ENCODE assay signal across 14 cellular contexts in genomic region chr1:168421399-168422004, GRCh38.
DNase-seq lines count a peak whose midpoint lies in the region; ATAC-seq lines count a peak whose summit lies in the region.
"Had no signal": no experiment of that assay in that cellular context is flagged by ENCODE, and none has a peak within 500 bp of the region (broad histone marks: within the 10 kb centered on the region; RNA-seq: fewer than 3 reads in every experiment).

No MANE protein-coding gene starts in this region.

- H4K5ac ChIP-seq in mesendoderm (ENCODE audit: low read length): no peak overlapping the region

- ATAC-seq in central memory CD8-positive, alpha-beta T cell (replicated peaks; ENCODE audit: extremely low read depth, poor library complexity, severe bottlenecking): peak; percentile 97
- peak; percentile 100 for ATAC-seq in stimulated activated naive CD8-positive, alpha-beta T cell treated with anti-CD3 and anti-CD28 coated beads, Interleukin-15, amount 100 ng/mL, for 72 hours

- no peak overlapping the region for H3K9ac ChIP-seq in mesendoderm (ENCODE audit: low read length)

- H3K23ac ChIP-seq in mesendoderm (ENCODE audit: low read length): no peak overlapping the region

- no peaks in the 10 kb centered on the region for H3K79me2 ChIP-seq in mesendoderm (ENCODE audit: control insufficient read depth, insufficient read depth, low read length)

- H3K36me3 Mint-ChIP-seq in T-helper 2 cell treated with Interferon-gamma antibody and Interleukin-4, amounts not matched to agents 5 μg/mL and 100 μg/mL, for 36 hours (ENCODE audit: low read depth): no peaks in the 10 kb centered on the region
- peaks cover 2% of the 10 kb centered on the region for H3K36me3 Mint-ChIP-seq in central memory CD8-positive, alpha-beta T cell (ENCODE audit: insufficient read depth)

- no peak overlapping the region for H3K4me2 ChIP-seq in mesendoderm (ENCODE audit: low read length)

- no peak overlapping the region for H3K18ac ChIP-seq in mesendoderm (ENCODE audit: low read length)

- no peaks in the 10 kb centered on the region for H3K36me3 ChIP-seq in mesendoderm (ENCODE audit: control insufficient read depth, insufficient read depth, low read length)
- H3K36me3 ChIP-seq: lower lobe of right lung, tibial artery, WERI-Rb-1 had no signal

- no peak overlapping the region for H2BK15ac ChIP-seq in mesendoderm (replicated peaks; ENCODE audit: low read depth)

- H3K4me3 Mint-ChIP-seq in T-helper 2 cell treated with Interferon-gamma antibody and Interleukin-4, amounts not matched to agents 5 μg/mL and 100 μg/mL, for 36 hours: peak overlapping the region; percentile 43
- H3K4me3 Mint-ChIP-seq in central memory CD8-positive, alpha-beta T cell: peak overlapping the region; percentile 62
- peak overlapping the region; percentile 2 to 53 for H3K4me3 Mint-ChIP-seq in stimulated activated naive CD8-positive, alpha-beta T cell treated with anti-CD3 and anti-CD28 coated beads, Interleukin-15, amount 100 ng/mL, for 72 hours

- H4K8ac ChIP-seq in mesendoderm (ENCODE audit: low read depth, low read length): no peak overlapping the region

- H3K56ac ChIP-seq in mesendoderm (ENCODE audit: low read length): no peak overlapping the region

- H3K4me1 ChIP-seq in mesendoderm (ENCODE audit: control insufficient read depth, low read depth, low read length): no peaks in the 10 kb centered on the region
- H3K4me1 ChIP-seq: lower lobe of right lung had no signal

- no peak overlapping the region for H2BK120ac ChIP-seq in mesendoderm (ENCODE audit: low read depth, low read length)

- no peaks in the 10 kb centered on the region for H3K9me3 Mint-ChIP-seq in T-helper 2 cell treated with Interferon-gamma antibody and Interleukin-4, amounts not matched to agents 5 μg/mL and 100 μg/mL, for 36 hours
- no peaks in the 10 kb centered on the region for H3K9me3 Mint-ChIP-seq in central memory CD8-positive, alpha-beta T cell
- H3K9me3 Mint-ChIP-seq in stimulated activated naive CD8-positive, alpha-beta T cell treated with anti-CD3 and anti-CD28 coated beads, Interleukin-15, amount 100 ng/mL, for 72 hours: peaks cover 0 to 6% of the 10 kb centered on the region in 2 donors

- WGBS in mesendoderm (ENCODE audit: extremely low coverage, insufficient coverage, low lambda C conversion rate): no CpG with 5 or more reads among the region's 3 CpGs

- H3K4ac ChIP-seq in mesendoderm (ENCODE audit: low read depth, low read length): no peak overlapping the region

- no peak overlapping the region for H2AK5ac ChIP-seq in mesendoderm (ENCODE audit: low read length)

- H3K27ac ChIP-seq in mesendoderm (ENCODE audit: low read depth, low read length): no peak overlapping the region
- H3K27ac ChIP-seq: lower lobe of right lung, tibial artery, WERI-Rb-1 had no signal

- H3K4me3 ChIP-seq in mesendoderm (ENCODE audit: low read length): no peak overlapping the region
- H3K4me3 ChIP-seq: lower lobe of right lung, tibial artery had no signal

- H3K27me3 Mint-ChIP-seq in T-helper 2 cell treated with Interferon-gamma antibody and Interleukin-4, amounts not matched to agents 5 μg/mL and 100 μg/mL, for 36 hours (ENCODE audit: low read depth): no peaks in the 10 kb centered on the region
- H3K27me3 Mint-ChIP-seq in central memory CD8-positive, alpha-beta T cell: no peaks in the 10 kb centered on the region
- H3K27me3 Mint-ChIP-seq in stimulated activated naive CD8-positive, alpha-beta T cell treated with anti-CD3 and anti-CD28 coated beads, Interleukin-15, amount 100 ng/mL, for 72 hours: no peaks in the 10 kb centered on the region

- no peaks in the 10 kb centered on the region for H3K27me3 ChIP-seq in mesendoderm (ENCODE audit: insufficient read depth, low read length, poor library complexity)
- H3K27me3 ChIP-seq: tibial artery had no signal

- DNase-seq in activated gamma-delta T cell treated with Interleukin-2 at 50 U/mL for 16 hours (peak; percentile 24), activated gamma-delta T cell (lab: John Stamatoyannopoulos, UW) (no peak), mesendoderm (no peak), A172 (ENCODE audit: low spot score) (no peak)
- DNase-seq in T-helper 2 cell treated with Interferon-gamma antibody and Interleukin-4, amounts not matched to agents 5 μg/mL and 100 μg/mL, for 36 hours (ENCODE audit: low spot score): peak; percentile 26
- no peak for DNase-seq in central memory CD8-positive, alpha-beta T cell (ENCODE audit: low spot score in 2 of 2)
- DNase-seq in stimulated activated naive CD8-positive, alpha-beta T cell treated with anti-CD3 and anti-CD28 coated beads, Interleukin-15, amount 100 ng/mL, for 72 hours: peak in 1 of 2 donors; percentile 44
- no peak for DNase-seq in activated CD8-positive, alpha-beta memory T cell treated with anti-CD3 and anti-CD28 coated beads, Interleukin-2, amount 50 U/mL, for 48 hours
- DNase-seq: foreskin fibroblast, lower lobe of right lung, NCI-H1694, NCI-H510A, tibial artery, WERI-Rb-1 had no signal

- no peaks in the 10 kb centered on the region for H3K79me1 ChIP-seq in mesendoderm (ENCODE audit: low read length)

- H3K27ac Mint-ChIP-seq in T-helper 2 cell treated with Interferon-gamma antibody and Interleukin-4, amounts not matched to agents 5 μg/mL and 100 μg/mL, for 36 hours: peak overlapping the region; percentile 78
- H3K27ac Mint-ChIP-seq in central memory CD8-positive, alpha-beta T cell (ENCODE audit: low read depth): peak overlapping the region; percentile 61
- peak overlapping the region; percentile 4 to 81 for H3K27ac Mint-ChIP-seq in stimulated activated naive CD8-positive, alpha-beta T cell treated with anti-CD3 and anti-CD28 coated beads, Interleukin-15, amount 100 ng/mL, for 72 hours

- H3K4me1 Mint-ChIP-seq in T-helper 2 cell treated with Interferon-gamma antibody and Interleukin-4, amounts not matched to agents 5 μg/mL and 100 μg/mL, for 36 hours (ENCODE audit: low read depth): peaks cover 31% of the 10 kb centered on the region
- H3K4me1 Mint-ChIP-seq in central memory CD8-positive, alpha-beta T cell: peaks cover 36% of the 10 kb centered on the region
- H3K4me1 Mint-ChIP-seq in stimulated activated naive CD8-positive, alpha-beta T cell treated with anti-CD3 and anti-CD28 coated beads, Interleukin-15, amount 100 ng/mL, for 72 hours: peaks cover 34% of the 10 kb centered on the region

- no peak overlapping the region for H2BK5ac ChIP-seq in mesendoderm (ENCODE audit: low read length)

Comparison
In these comparisons a context has a peak if more than half of its experiments do, and no peak if none do; other contexts are left out.
1. DNase-seq: peak in activated gamma-delta T cell treated with Interleukin-2 at 50 U/mL for 16 hours (single experiment) and T-helper 2 cell treated with Interferon-gamma antibody and Interleukin-4, amounts not matched to agents 5 μg/mL and 100 μg/mL, for 36 hours (single experiment); none in activated gamma-delta T cell (single experiment), central memory CD8-positive, alpha-beta T cell (0 of 2), activated CD8-positive, alpha-beta memory T cell treated with anti-CD3 and anti-CD28 coated beads, Interleukin-2, amount 50 U/mL, for 48 hours (single experiment), mesendoderm (single experiment) and A172 (single experiment).
2. Peak in every context shown above with its lines, with median percentiles within 50 percentile points of each other: H3K27ac Mint-ChIP-seq and H3K4me3 Mint-ChIP-seq.